Comparison of ENCODE assay signal across 1 cellular context in genomic region chr19:10158485-10158884, GRCh38.
TF ChIP-seq lines count a peak whose summit lies in the region.

No MANE protein-coding gene starts in this region.

TF ChIP-seq in HCT116, 20 proteins besides CTCF, POLR2A, EP300 and RAD21:
- no peak for TF ChIP-seq CBX3 (IDR thresholded peaks at IDR 0.05; ENCODE audit: low read depth)
- TF ChIP-seq ZBTB33 (IDR thresholded peaks at IDR 0.05; ENCODE audit: extremely low read depth, insufficient replicate concordance, low read length): no peak
- TF ChIP-seq JUND (IDR thresholded peaks at IDR 0.05): no peak
- TF ChIP-seq ELF1 (IDR thresholded peaks at IDR 0.05; ENCODE audit: borderline replicate concordance, low read depth): no peak
- TF ChIP-seq ZNF274 (IDR thresholded peaks at IDR 0.05; ENCODE audit: low read depth, low read length): no peak
- no peak for TF ChIP-seq REST (IDR thresholded peaks at IDR 0.05; ENCODE audit: low read depth)
TF ChIP-seq in HCT116: peak in this region for 0.
